14 cellular contexts compared by ENCODE assay signal in the genomic region with DNA sequence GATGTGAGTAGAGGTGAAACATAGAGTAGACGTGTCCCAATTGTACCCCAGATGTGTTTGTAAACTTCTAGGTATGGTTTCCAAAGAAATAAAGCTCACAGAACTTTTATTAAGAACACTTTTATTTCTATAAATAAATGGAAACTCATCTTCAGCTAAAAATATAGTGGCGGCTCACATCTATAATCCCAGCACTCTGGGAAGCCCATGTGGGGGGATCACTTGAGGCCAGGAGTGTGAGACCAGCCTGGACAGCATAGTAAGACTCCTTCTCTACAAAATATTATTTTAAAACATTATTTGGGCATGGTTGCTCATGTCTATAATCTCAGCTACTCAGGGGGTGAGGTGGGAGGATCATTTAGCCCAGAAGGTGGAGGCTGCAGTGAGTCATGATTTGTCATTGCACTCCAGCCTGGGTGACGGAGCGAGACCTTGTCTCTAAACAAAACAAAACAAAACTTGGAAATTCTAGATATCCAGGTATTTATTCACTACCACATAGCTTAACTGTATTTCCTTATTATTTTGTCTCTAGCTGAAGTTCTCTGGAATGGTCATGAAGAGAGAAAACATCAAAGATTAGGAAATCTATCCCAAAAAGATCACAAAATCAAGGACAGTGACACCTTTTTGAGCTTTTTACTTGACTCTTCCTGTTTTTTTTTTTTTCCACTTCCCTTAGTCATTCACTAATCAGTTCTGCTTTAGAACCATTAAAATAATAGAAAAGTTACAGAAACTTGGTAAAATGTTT.
A peak's percentile ranks its signal among the peaks of the same experiment; 100 is the strongest.
DNase-seq lines count a peak whose midpoint lies in the region; ATAC-seq, FAIRE-seq and TF ChIP-seq lines count a peak whose summit lies in the region.
"Had no signal": no experiment of that assay in that cellular context is flagged by ENCODE, and none has a peak within 500 bp of the region (broad histone marks: within the 10 kb centered on the region; RNA-seq: fewer than 3 reads in every experiment).

No MANE protein-coding gene starts in this region.

- no peaks in the 10 kb centered on the region for H3F3A ChIP-seq in PC-9 (ENCODE audit: insufficient read depth, low read depth)

- DNase-seq in EL (peak; percentile 77), PC-9 (peak; percentile 68 to 75), dermis blood vessel endothelial cell (peak; percentile 68), left lung (no peak), SIG-M5 (lab: John Stamatoyannopoulos, UW) (no peak), GM12891 (ENCODE audit: insufficient read length, low spot score) (no peak)
- DNase-seq: activated CD4-positive, CD25-positive, alpha-beta regulatory T cell; CD4-positive, alpha-beta memory T cell; Kasumi-1; NCI-H446; SHP77 had no signal

- H3K4me1 ChIP-seq in PC-9 (replicated peaks; ENCODE audit: insufficient read depth), result peaks cover 13% of the 10 kb centered on the region
- no peaks in the 10 kb centered on the region for H3K4me1 ChIP-seq in left lung

- H3K27me3 ChIP-seq in PC-9 (ENCODE audit: insufficient read depth, low read depth), result no peaks in the 10 kb centered on the region
- H3K27me3 ChIP-seq in left lung, result no peaks in the 10 kb centered on the region

- H3K4me2 ChIP-seq in PC-9, result peak overlapping the region; percentile 41

- ATAC-seq in left lung (peak; percentile 54), GM21360 (IDR thresholded peaks at IDR 0.05; ENCODE audit: unreplicated experiment) (no peak), HG03442 (IDR thresholded peaks at IDR 0.05; ENCODE audit: unreplicated experiment) (no peak)

- H3K27ac ChIP-seq in PC-9 (peak overlapping the region; percentile 75), left lung (no peak overlapping the region)

- POLR2A ChIA-PET in PC-9 (lab: Charles Lee; ENCODE audit: unreplicated experiment), result interaction anchor here (0.6 kb wide), 2 partner anchors 56 to 62 kb away, joined by 5 to 10 read pairs; no protein-coding TSS in a partner anchor

- BruUV-seq in PC-9 (replicated peaks; lab: Mats Ljungman, UMichigan), result no TSS peak

- no peak overlapping the region for H2AFZ ChIP-seq in PC-9

- 0 out of 2 replicates have a peak overlapping the region, but pooled peaks have one; percentile 10 for H3K4me3 ChIP-seq in PC-9
- H3K4me3 ChIP-seq in left lung, result no peak overlapping the region

- TF ChIP-seq CTCF in PC-9 (conservative IDR thresholded peaks at IDR 0.05), result no peak
- no peak for TF ChIP-seq CTCF in left lung (IDR thresholded peaks at IDR 0.05)

- CTCF ChIA-PET in PC-9 (lab: Charles Lee), result interaction anchor here (1.4 kb wide), 1 partner anchor 55 kb away, joined by 3 read pairs; no protein-coding TSS in a partner anchor

- TF ChIP-seq POLR2A in GM12891 (IDR thresholded peaks at IDR 0.05; ENCODE audit: low read depth, low read length), result no peak

- H3K36me3 ChIP-seq in PC-9 (ENCODE audit: low read depth) (peaks cover 10% of the 10 kb centered on the region; the same call in 1 of the 2 replicates), left lung (no peaks in the 10 kb centered on the region)

- H3K9me3 ChIP-seq in PC-9 (ENCODE audit: insufficient read depth, low read depth), result no peaks in the 10 kb centered on the region
- H3K9me3 ChIP-seq in left lung, result no peaks in the 10 kb centered on the region

- H3K9me2 ChIP-seq in PC-9 (ENCODE audit: insufficient read depth), result no peaks in the 10 kb centered on the region

- no peak for FAIRE-seq in GM12891 (lab: Jason Lieb, UNC)
- FAIRE-seq: H1 had no signal

- no peaks in the 10 kb centered on the region for H4K20me1 ChIP-seq in PC-9 (ENCODE audit: insufficient read depth)

- intact Hi-C loops in PC-9 (cut with micrococcal nuclease; ENCODE audit: unreplicated experiment), result loop anchor here (1.0 to 5.0 kb wide), 3 partner anchors 53 to 154 kb away; no protein-coding TSS in a partner anchor
- intact Hi-C loops in left lung (cut with DNase I), result no loop called here

- H3K79me2 ChIP-seq in PC-9 (ENCODE audit: low read depth), result no peaks in the 10 kb centered on the region

TF ChIP-seq in GM12891, 5 proteins besides CTCF, POLR2A, EP300 and RAD21:
- TF ChIP-seq TAF1 (IDR thresholded peaks at IDR 0.05; ENCODE audit: low read depth, low read length) (no peak), PAX5 (IDR thresholded peaks at IDR 0.05; ENCODE audit: insufficient read depth, low read length, severe bottlenecking) (no peak), POLR2AphosphoS5 (IDR thresholded peaks at IDR 0.05; ENCODE audit: low read depth, low read length) (no peak), SPI1 (IDR thresholded peaks at IDR 0.05; ENCODE audit: low read depth, low read length) (no peak), POU2F2 (IDR thresholded peaks at IDR 0.05; ENCODE audit: low read depth, low read length) (no peak)

Comparison
In these comparisons a context has a peak if more than half of its experiments do, and no peak if none do; other contexts are left out.
1. DNase-seq: peak in EL (single experiment), PC-9 (2 of 2) and dermis blood vessel endothelial cell (single experiment); none in left lung (0 of 2), SIG-M5 (single experiment) and GM12891 (single experiment).